12 cellular contexts compared by ENCODE assay signal in the genomic region with DNA sequence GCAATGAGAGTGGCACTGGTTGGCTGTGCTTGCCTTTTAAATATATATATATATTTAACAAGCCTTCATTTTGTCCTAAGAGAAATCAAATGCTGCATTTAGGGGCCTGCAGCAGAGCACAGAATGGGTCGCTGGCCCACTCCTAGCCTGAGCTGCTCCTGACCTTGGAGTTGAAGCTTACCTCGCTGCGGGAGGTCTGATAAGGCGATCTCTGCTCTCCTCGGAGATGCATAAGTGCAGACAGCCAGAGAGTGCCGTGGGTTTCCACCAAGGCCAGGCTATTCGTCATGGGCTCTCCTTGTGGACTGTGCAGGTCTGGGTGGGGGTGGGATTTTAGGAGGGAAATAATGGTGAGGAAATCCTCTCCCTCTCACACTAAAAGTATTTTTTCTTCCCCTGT.
DNase-seq lines count a peak whose midpoint lies in the region; ATAC-seq and TF ChIP-seq lines count a peak whose summit lies in the region.
"Had no signal": no experiment of that assay in that cellular context is flagged by ENCODE, and none has a peak within 500 bp of the region (broad histone marks: within the 10 kb centered on the region; RNA-seq: fewer than 3 reads in every experiment).

No MANE protein-coding gene starts in this region.

- H3K9me3 Mint-ChIP-seq in activated T-helper 17 cell treated with anti-CD3 and anti-CD28 coated beads, Interleukin-2, amount 50 U/mL, for 72 hours: no peaks in the 10 kb centered on the region

- H3K27me3 ChIP-seq in smooth muscle cell (ENCODE audit: low read depth) (no peaks in the 10 kb centered on the region), Peyer's patch (no peaks in the 10 kb centered on the region)
- H3K27me3 ChIP-seq: neutrophil, right atrium auricular region had no signal

- H3K4me3 Mint-ChIP-seq in activated T-helper 17 cell treated with anti-CD3 and anti-CD28 coated beads, Interleukin-2, amount 50 U/mL, for 72 hours: peak overlapping the region; percentile 80

- H3K36me3 Mint-ChIP-seq in activated T-helper 17 cell treated with anti-CD3 and anti-CD28 coated beads, Interleukin-2, amount 50 U/mL, for 72 hours (ENCODE audit: low read depth): no peaks in the 10 kb centered on the region

- no peaks in the 10 kb centered on the region for H3K36me3 ChIP-seq in smooth muscle cell (ENCODE audit: low read depth)
- H3K36me3 ChIP-seq in Peyer's patch: no peaks in the 10 kb centered on the region
- H3K36me3 ChIP-seq: neutrophil, right atrium auricular region had no signal

- H2AFZ ChIP-seq in smooth muscle cell (ENCODE audit: low read depth): no peak overlapping the region

- H3F3A ChIP-seq in smooth muscle cell (ENCODE audit: low read depth): no peaks in the 10 kb centered on the region

- ATAC-seq in GM21447 (IDR thresholded peaks at IDR 0.05; ENCODE audit: unreplicated experiment): peak; percentile 14
- ATAC-seq in activated T-helper 17 cell treated with anti-CD3 and anti-CD28 coated beads, Interleukin-2, amount 50 U/mL, for 72 hours (replicated peaks): no peak

- H3K9ac ChIP-seq in smooth muscle cell (ENCODE audit: low read depth): no peak overlapping the region

- no peak for TF ChIP-seq CTCF in smooth muscle cell (IDR thresholded peaks at IDR 0.05; ENCODE audit: borderline replicate concordance, insufficient read depth, poor library complexity, severe bottlenecking)
- no peak for TF ChIP-seq CTCF in Peyer's patch (IDR thresholded peaks at IDR 0.05)

- no peaks in the 10 kb centered on the region for H3K9me3 ChIP-seq in smooth muscle cell (replicated peaks; ENCODE audit: low read depth)
- no peaks in the 10 kb centered on the region for H3K9me3 ChIP-seq in Peyer's patch
- H3K9me3 ChIP-seq: neutrophil, right atrium auricular region had no signal

- H3K79me2 ChIP-seq in smooth muscle cell (ENCODE audit: low read depth): no peaks in the 10 kb centered on the region

- H3K27me3 Mint-ChIP-seq in activated T-helper 17 cell treated with anti-CD3 and anti-CD28 coated beads, Interleukin-2, amount 50 U/mL, for 72 hours: no peaks in the 10 kb centered on the region

- peak overlapping the region; percentile 85 for H3K27ac Mint-ChIP-seq in activated T-helper 17 cell treated with anti-CD3 and anti-CD28 coated beads, Interleukin-2, amount 50 U/mL, for 72 hours

- H4K20me1 ChIP-seq in smooth muscle cell (ENCODE audit: low read depth): no peaks in the 10 kb centered on the region

- DNase-seq in activated effector memory CD4-positive, alpha-beta T cell treated with anti-CD3 and anti-CD28 coated beads, Interleukin-2, amount 50 U/mL, for 16 hours: peak; percentile 62
- no peak for DNase-seq in activated effector memory CD4-positive, alpha-beta T cell treated with Interleukin-2 at 50 U/mL for 16 hours
- no peak for DNase-seq in smooth muscle cell (lab: John Stamatoyannopoulos, UW; ENCODE audit: unreplicated experiment)
- no peak for DNase-seq in dermis blood vessel endothelial cell
- no peak for DNase-seq in RPMI8226
- DNase-seq in Peyer's patch: no peak
- DNase-seq: NCI-H187 treated with DMSO at 0.1 percent for 48 hours, NCI-H510A had no signal

- TF ChIP-seq POLR2A in Peyer's patch (IDR thresholded peaks at IDR 0.05): no peak

- peak overlapping the region; percentile 17 for H3K4me2 ChIP-seq in smooth muscle cell

- 46% methylated on average over 7 of the region's 7 CpGs for WGBS in smooth muscle cell (ENCODE audit: low lambda C conversion rate)

- H3K27ac ChIP-seq in smooth muscle cell (ENCODE audit: low read depth) (no peak overlapping the region), Peyer's patch (peak overlapping the region in 1 of 4 donors; percentile 34)
- H3K27ac ChIP-seq: neutrophil, right atrium auricular region had no signal

- H3K4me1 Mint-ChIP-seq in activated T-helper 17 cell treated with anti-CD3 and anti-CD28 coated beads, Interleukin-2, amount 50 U/mL, for 72 hours: peaks cover 53% of the 10 kb centered on the region

- no peaks in the 10 kb centered on the region for H3K4me1 ChIP-seq in smooth muscle cell (ENCODE audit: low read depth)
- H3K4me1 ChIP-seq in Peyer's patch: no peaks in the 10 kb centered on the region
- H3K4me1 ChIP-seq: right atrium auricular region had no signal

- H3K4me3 ChIP-seq in smooth muscle cell (no peak overlapping the region), Peyer's patch (no peak overlapping the region)
- H3K4me3 ChIP-seq: right atrium auricular region had no signal
